Comparison of ENCODE assay signal across 9 cellular contexts in genomic region chr5:157671592-157672330, GRCh38. TPM values are rescaled to one million over a fixed set of nuclear protein-coding genes. Genes with fewer than 3 reads are reported as not detected.
A peak's percentile ranks its signal among the peaks of the same experiment; 100 is the strongest.
DNase-seq lines count a peak whose midpoint lies in the region; ATAC-seq and TF ChIP-seq lines count a peak whose summit lies in the region.
"Had no signal": no experiment of that assay in that cellular context is flagged by ENCODE, and none has a peak within 500 bp of the region (broad histone marks: within the 10 kb centered on the region; RNA-seq: fewer than 3 reads in every experiment).

No MANE protein-coding gene starts in this region.

- TF ChIP-seq CTCF in left ventricle myocardium inferior (IDR thresholded peaks at IDR 0.05; ENCODE audit: borderline replicate concordance), result no peak
- no peak for TF ChIP-seq CTCF in coronary artery (IDR thresholded peaks at IDR 0.05)

- WGBS in urinary bladder, result 35% methylated on average over 57 of the region's 57 CpGs

- H3K9me3 ChIP-seq in left ventricle myocardium inferior (replicated peaks), result no peaks in the 10 kb centered on the region
- H3K9me3 ChIP-seq in muscle layer of colon (ENCODE audit: low read length), result no peaks in the 10 kb centered on the region

- H3K4me1 ChIP-seq in left ventricle myocardium inferior, result peaks cover 16% of the 10 kb centered on the region
- peaks cover 7% of the 10 kb centered on the region for H3K4me1 ChIP-seq in muscle layer of colon (ENCODE audit: insufficient read depth, low read length)
- H3K4me1 ChIP-seq in urinary bladder (ENCODE audit: insufficient read depth), result peaks cover 2% of the 10 kb centered on the region

- DNase-seq in left ventricle myocardium inferior (no peak), left ventricle myocardium superior (no peak), coronary artery (ENCODE audit: low spot score) (no peak), midbrain (lab: John Stamatoyannopoulos, UW) (no peak), NCI-H510A (lab: John Stamatoyannopoulos, UW) (no peak)
- DNase-seq: amniotic stem cell had no signal

- H3K27ac ChIP-seq in left ventricle myocardium inferior (replicated peaks) (no peak overlapping the region), coronary artery (no peak overlapping the region), muscle layer of colon (ENCODE audit: low read depth, low read length) (no peak overlapping the region), urinary bladder (ENCODE audit: low read depth) (no peak overlapping the region)

- H3K36me3 ChIP-seq in left ventricle myocardium inferior, result no peaks in the 10 kb centered on the region
- H3K36me3 ChIP-seq in muscle layer of colon (ENCODE audit: insufficient read depth, low read length), result no peaks in the 10 kb centered on the region
- H3K36me3 ChIP-seq in urinary bladder (ENCODE audit: insufficient read depth), result no peaks in the 10 kb centered on the region

- H3K27me3 ChIP-seq in left ventricle myocardium inferior (ENCODE audit: low read depth), result peaks cover 33% of the 10 kb centered on the region
- no peaks in the 10 kb centered on the region for H3K27me3 ChIP-seq in muscle layer of colon (ENCODE audit: control insufficient read depth in 1 of 2, insufficient read depth in 2 of 2, low read length in 2 of 2)

- H3K4me3 ChIP-seq in left ventricle myocardium inferior (peak overlapping the region; percentile 75), coronary artery (peak overlapping the region; percentile 81), muscle layer of colon (ENCODE audit: low read depth in 1 of 2, low read length in 2 of 2) (peak overlapping the region; percentile 75 to 84), urinary bladder (ENCODE audit: low read depth, low read length) (peak overlapping the region; percentile 42)

- ATAC-seq in left ventricle myocardium superior (no peak), HG03108 (IDR thresholded peaks at IDR 0.05; ENCODE audit: unreplicated experiment) (no peak)

- peak overlapping the region; percentile 37 for H3K9ac ChIP-seq in muscle layer of colon (ENCODE audit: low read length)

- intact Hi-C loops in left ventricle myocardium inferior (cut with micrococcal nuclease) (no loop called here), left ventricle myocardium superior (cut with micrococcal nuclease) (no loop called here)

RNA-seq across cellular contexts. Expression of gene C5orf52, which starts 0.4 kb away (rescaled TPM):
- total RNA-seq in left ventricle myocardium inferior (not detected), left ventricle myocardium superior (not detected), urinary bladder (not detected)
- polyA plus RNA-seq in urinary bladder, result not detected

RNA-seq across cellular contexts. Expression of gene SOX30, which starts 19.5 kb away (rescaled TPM):
- total RNA-seq in left ventricle myocardium inferior (0.08 TPM), left ventricle myocardium superior (not detected), urinary bladder (not detected)
- polyA plus RNA-seq in urinary bladder, result 0.33 TPM

RNA-seq across cellular contexts. Expression of gene THG1L, which starts 59.5 kb away (rescaled TPM):
- total RNA-seq in left ventricle myocardium inferior, result 6.6 TPM
- total RNA-seq in left ventricle myocardium superior, result 5.3 TPM
- total RNA-seq in urinary bladder, result 27.9 TPM
- polyA plus RNA-seq in urinary bladder, result 16.7 TPM
